ENCODE assay signal across 5 cellular contexts in the genomic region with DNA sequence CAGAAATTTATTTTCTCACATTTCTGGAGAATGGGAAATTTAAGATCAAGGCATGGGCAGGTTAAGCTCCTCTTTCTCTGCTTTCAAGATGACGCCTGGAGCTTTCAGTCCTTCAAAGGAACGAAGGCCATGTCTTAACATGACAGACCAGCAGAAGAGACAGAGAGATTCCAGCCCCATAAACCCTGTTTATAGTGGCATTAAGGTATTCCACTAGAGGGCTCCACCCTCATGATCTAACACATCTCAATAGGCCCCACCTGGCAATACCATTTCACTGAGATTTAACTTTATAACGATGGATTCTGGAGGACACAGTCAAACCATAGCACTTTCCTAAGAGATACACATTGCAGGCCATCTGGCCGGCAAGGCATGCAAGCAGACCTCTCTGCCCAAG.
DNase-seq lines count a peak whose midpoint lies in the region; ATAC-seq, FAIRE-seq and TF ChIP-seq lines count a peak whose summit lies in the region.
"Not testable (repeated sequence)": the region's sequence is repeated elsewhere in the genome, so short reads cannot be mapped to it uniquely, and the experiment has no call there.

No MANE protein-coding gene starts in this region.

- RAD21 ChIA-PET in HCT116 (lab: Charles Lee; ENCODE audit: low non-redundant PET in 1 of 2, low total read pairs in 2 of 2, uncharacterized antibody in 2 of 2, unreplicated experiment in 2 of 2): not testable (repeated sequence)

- H3K9me3 ChIP-seq in HCT116 (ENCODE audit: control insufficient read depth in 1 of 2, insufficient read depth in 1 of 2, low read depth in 1 of 2, low read length in 2 of 2); Karpas-422 (ENCODE audit: low read length); K562 (replicated peaks; ENCODE audit: control insufficient read depth, insufficient read depth, low read depth, low read length): not testable (repeated sequence)

- H3K4me2 ChIP-seq in HCT116 (ENCODE audit: low read length); Karpas-422 (ENCODE audit: low read depth, low read length, poor library complexity, severe bottlenecking); K562 (ENCODE audit: insufficient read depth, low read length): not testable (repeated sequence)

- H4K20me1 ChIP-seq in HCT116 (ENCODE audit: insufficient read depth); Karpas-422 (ENCODE audit: insufficient read depth, low read depth, low read length); K562 (replicated peaks; ENCODE audit: control insufficient read depth, insufficient read depth, low read length): not testable (repeated sequence)

- not testable (repeated sequence) for H3K9ac ChIP-seq in HCT116 (ENCODE audit: low read length); Karpas-422 (ENCODE audit: low read length); K562 (ENCODE audit: insufficient read depth in 1 of 2, low read depth in 2 of 2, low read length in 2 of 2)

- in situ Hi-C loops in K562 (cut with MboI): not testable (repeated sequence)

- TF ChIP-seq EP300 in K562 (IDR thresholded peaks at IDR 0.05; ENCODE audit: low read length): not testable (repeated sequence)

- not testable (repeated sequence) for H3K36me3 ChIP-seq in HCT116 (ENCODE audit: control insufficient read depth in 1 of 2, insufficient read depth in 2 of 2, low read length in 2 of 2); Karpas-422 (ENCODE audit: insufficient read depth, low read length); K562 (ENCODE audit: control insufficient read depth, insufficient read depth, low read length)

- H3K4me3 ChIP-seq in HCT116 (replicated peaks in 1 of 2; ENCODE audit: low read depth in 1 of 2, low read length in 2 of 2); Karpas-422 (ENCODE audit: low read length); K562: not testable (repeated sequence)

- not testable (repeated sequence) for DNase-seq in HCT116 (ENCODE audit: low read depth, low spot score); K562 (ENCODE audit: extremely low read depth in 1 of 4, low spot score in 3 of 4); left lobe of liver (ENCODE audit: low spot score)
- DNase-seq in Karpas-422: peak; percentile 37

- not testable (repeated sequence) for H3K4me1 ChIP-seq in HCT116 (ENCODE audit: control insufficient read depth in 1 of 2, insufficient read depth in 2 of 2, low read length in 2 of 2); K562 (replicated peaks in 1 of 2; ENCODE audit: control insufficient read depth in 2 of 2, insufficient read depth in 2 of 2, low read length in 2 of 2)
- H3K4me1 ChIP-seq in Karpas-422 (ENCODE audit: low read length): peaks cover 11% of the 10 kb centered on the region

- not testable (repeated sequence) for BruUV-seq in HCT116 (replicated peaks; lab: Mats Ljungman, UMichigan); K562 (replicated peaks; lab: Mats Ljungman, UMichigan)

- peak; percentile 55; the same call in 1 of the 2 replicates for ATAC-seq in HCT116
- ATAC-seq in SK-N-SH treated with all-trans-retinoic acid at 6 μM for 48 hours: peak; percentile 35; the same call in 1 of the 3 replicates
- ATAC-seq in K562: 0 out of 3 replicates have a peak, but pooled peaks have one; percentile 49
- ATAC-seq in left lobe of liver: peak; percentile 39

- WGBS in K562 (ENCODE audit: insufficient coverage, low coverage, missing lambda C conversion rate): 0% methylated on average over 3 of the region's 4 CpGs

- not testable (repeated sequence) for H3K79me2 ChIP-seq in HCT116 (ENCODE audit: insufficient read depth, low read length); Karpas-422 (ENCODE audit: low read length); K562 (ENCODE audit: control insufficient read depth, insufficient read depth, low read length)

- CTCF ChIA-PET in HCT116 (lab: Charles Lee); K562 (lab: Yijun Ruan, JAX; ENCODE audit: low intra/inter-chr PET ratio): not testable (repeated sequence)

- H2AFZ ChIP-seq in HCT116 (ENCODE audit: low read depth, low read length, poor library complexity, severe bottlenecking); Karpas-422 (ENCODE audit: low read length); K562 (ENCODE audit: low read depth, low read length): not testable (repeated sequence)

- POLR2A ChIA-PET in HCT116 (lab: Charles Lee); K562 (lab: Yijun Ruan, JAX): not testable (repeated sequence)

- H3K27me3 ChIP-seq in HCT116 (ENCODE audit: insufficient read depth, low read length); Karpas-422 (ENCODE audit: low read length); K562 (ENCODE audit: control insufficient read depth in 2 of 2, insufficient read depth in 2 of 2, low read length in 2 of 2): not testable (repeated sequence)

- not testable (repeated sequence) for H3K9me2 ChIP-seq in HCT116 (ENCODE audit: insufficient read depth); Karpas-422 (replicated peaks; ENCODE audit: insufficient read depth, low read length)

- not testable (repeated sequence) for H3K9me1 ChIP-seq in K562 (ENCODE audit: control insufficient read depth, insufficient read depth, low read length)

- TF ChIP-seq POLR2A in HCT116 (IDR thresholded peaks at IDR 0.05; ENCODE audit: borderline replicate concordance, extremely low read depth, insufficient read depth, insufficient read length); K562 (conservative IDR thresholded peaks at IDR 0.05): not testable (repeated sequence)

- FAIRE-seq in K562 (lab: Jason Lieb, UNC): not testable (repeated sequence)

- H3K27ac ChIP-seq in HCT116 (ENCODE audit: low read depth, low read length); Karpas-422 (ENCODE audit: low read length); K562 (ENCODE audit: extremely low read depth, low read depth, low read length): not testable (repeated sequence)

- not testable (repeated sequence) for TF ChIP-seq RAD21 in HCT116 (IDR thresholded peaks at IDR 0.05; ENCODE audit: low read depth); K562 (CRISPR knock-in tag; conservative IDR thresholded peaks at IDR 0.05 in 1 of 2, IDR thresholded peaks at IDR 0.05 in 1 of 2)

- intact Hi-C loops in HCT116 (cut with micrococcal nuclease); K562 (cut with micrococcal nuclease): not testable (repeated sequence)

- TF ChIP-seq CTCF in HCT116 (IDR thresholded peaks at IDR 0.05 in 2 of 3, conservative IDR thresholded peaks at IDR 0.05 in 1 of 3; ENCODE audit: borderline replicate concordance in 1 of 3, insufficient read depth in 1 of 3, low read depth in 2 of 3, low read length in 2 of 3); K562 (IDR thresholded peaks at IDR 0.05 in 2 of 3, conservative IDR thresholded peaks at IDR 0.05 in 1 of 3; ENCODE audit: insufficient read depth in 2 of 3, low read depth in 1 of 3, low read length in 3 of 3): not testable (repeated sequence)
